Comparison of ENCODE assay signal across 8 cellular contexts in genomic region chr1:13701274-13701650, GRCh38. TPM values are rescaled to one million over a fixed set of nuclear protein-coding genes. Genes with fewer than 3 reads are reported as not detected.
DNase-seq lines count a peak whose midpoint lies in the region; ATAC-seq, FAIRE-seq and TF ChIP-seq lines count a peak whose summit lies in the region.

No MANE protein-coding gene starts in this region.

- peak overlapping the region; percentile 97 to 99 for H3K27ac ChIP-seq in ovary

- H3K9me3 Mint-ChIP-seq in effector memory CD8-positive, alpha-beta T cell = peaks cover 0 to 4% of the 10 kb centered on the region in 2 donors

- intact Hi-C loops in ovary (cut with DNase I) = loop anchor here in 1 of 4 donors (5.0 kb wide), 1 partner anchor 46 kb away; no protein-coding TSS in a partner anchor

- peak overlapping the region; percentile 99 for H3K27ac Mint-ChIP-seq in effector memory CD8-positive, alpha-beta T cell

- H3K4me3 ChIP-seq in GM08714 (ENCODE audit: low read length) (peak overlapping the region; percentile 97), ovary (peak overlapping the region; percentile 62)

- H3K4me3 Mint-ChIP-seq in effector memory CD8-positive, alpha-beta T cell = peak overlapping the region; percentile 93 to 97

- no peak for FAIRE-seq in frontal cortex (lab: Jason Lieb, UNC)

- no peak for TF ChIP-seq POLR2A in ovary (IDR thresholded peaks at IDR 0.05)

- WGBS in ovary, 3 donors = 16 to 38% (median 21%) methylated on average over 6 of the region's 6 CpGs

- no peaks in the 10 kb centered on the region for H3K27me3 Mint-ChIP-seq in effector memory CD8-positive, alpha-beta T cell

- H3K4me1 ChIP-seq in ovary (ENCODE audit: insufficient read depth) = peaks cover 7% of the 10 kb centered on the region

- no peak for TF ChIP-seq EP300 in ovary (IDR thresholded peaks at IDR 0.05)

- H3K36me3 Mint-ChIP-seq in effector memory CD8-positive, alpha-beta T cell (ENCODE audit: insufficient read depth) = peaks cover 44% of the 10 kb centered on the region

- no peaks in the 10 kb centered on the region for H3K36me3 ChIP-seq in ovary

- TF ChIP-seq CTCF in ovary (IDR thresholded peaks at IDR 0.05) = no peak

- peaks cover 32 to 49% of the 10 kb centered on the region in 2 donors for H3K4me1 Mint-ChIP-seq in effector memory CD8-positive, alpha-beta T cell (ENCODE audit: low read depth in 2 of 2)

- H3K27me3 ChIP-seq in ovary = no peaks in the 10 kb centered on the region

- H3K9me3 ChIP-seq in ovary = no peaks in the 10 kb centered on the region

- DNase-seq in NAMALWA (ENCODE audit: low spot score) (peak; percentile 92), ovary (no peak), LoVo (ENCODE audit: low spot score) (no peak), frontal cortex (ENCODE audit: low spot score in 2 of 2) (no peak)
- DNase-seq in effector memory CD8-positive, alpha-beta T cell = no peak

- ATAC-seq in effector memory CD8-positive, alpha-beta T cell (replicated peaks) = no peak
- ATAC-seq in GM18858 (IDR thresholded peaks at IDR 0.05; ENCODE audit: unreplicated experiment) = no peak
- no peak for ATAC-seq in GM19328 (IDR thresholded peaks at IDR 0.05; ENCODE audit: unreplicated experiment)

RNA-seq across cellular contexts. Expression of gene PRDM2, which starts 1.3 kb away (rescaled TPM):
- total RNA-seq in ovary = 10 to 100 TPM; 32.3 to 81.9 (median 72.4) TPM
- polyA plus RNA-seq in ovary = 10 to 100 TPM; 30.0 to 41.4 TPM
- total RNA-seq in frontal cortex = 22.4 TPM
